ENCODE assay signal across 8 cellular contexts in the genomic region with DNA sequence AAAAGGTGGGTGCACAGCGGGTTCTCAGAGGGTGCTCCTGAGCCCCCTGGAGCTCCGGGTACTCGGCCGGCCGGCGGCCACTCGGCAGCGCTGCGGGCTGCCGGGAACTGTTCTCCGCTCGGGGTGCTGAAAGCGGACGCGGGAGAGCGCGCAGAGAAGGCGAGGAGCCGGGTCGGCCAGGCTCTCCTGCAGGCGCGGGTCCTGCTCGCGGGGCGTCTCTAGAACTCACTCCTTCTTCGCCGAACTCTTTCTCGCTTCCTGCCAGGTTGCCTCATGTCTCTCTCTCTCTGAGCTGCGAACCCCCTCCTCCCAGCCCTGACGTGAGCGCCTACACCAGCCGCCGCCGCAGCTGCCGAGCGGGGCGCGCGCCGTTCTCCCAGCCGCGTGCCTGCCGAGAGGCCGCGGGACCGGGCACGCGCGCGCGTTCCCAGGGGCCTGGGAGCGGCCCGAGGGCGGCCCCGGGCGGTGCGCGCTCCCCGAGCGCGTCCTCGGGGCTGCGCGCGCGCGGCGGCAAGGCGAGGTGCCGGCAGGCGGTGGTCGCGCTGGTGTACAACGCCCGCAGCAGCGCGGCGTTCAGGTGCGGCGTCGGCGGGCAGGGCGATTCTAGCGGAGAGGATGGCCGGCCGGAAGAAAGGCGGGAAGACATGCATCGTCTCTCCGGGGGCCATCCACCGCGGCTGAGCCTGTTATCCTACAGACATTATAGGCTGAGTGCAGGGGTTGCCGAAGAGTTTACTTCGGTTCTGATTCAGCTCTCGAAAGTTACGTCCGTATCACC. TPM values are rescaled to one million over a fixed set of nuclear protein-coding genes. Genes with fewer than 3 reads are reported as not detected.
DNase-seq lines count a peak whose midpoint lies in the region; ATAC-seq and TF ChIP-seq lines count a peak whose summit lies in the region.

A gene with protein sequence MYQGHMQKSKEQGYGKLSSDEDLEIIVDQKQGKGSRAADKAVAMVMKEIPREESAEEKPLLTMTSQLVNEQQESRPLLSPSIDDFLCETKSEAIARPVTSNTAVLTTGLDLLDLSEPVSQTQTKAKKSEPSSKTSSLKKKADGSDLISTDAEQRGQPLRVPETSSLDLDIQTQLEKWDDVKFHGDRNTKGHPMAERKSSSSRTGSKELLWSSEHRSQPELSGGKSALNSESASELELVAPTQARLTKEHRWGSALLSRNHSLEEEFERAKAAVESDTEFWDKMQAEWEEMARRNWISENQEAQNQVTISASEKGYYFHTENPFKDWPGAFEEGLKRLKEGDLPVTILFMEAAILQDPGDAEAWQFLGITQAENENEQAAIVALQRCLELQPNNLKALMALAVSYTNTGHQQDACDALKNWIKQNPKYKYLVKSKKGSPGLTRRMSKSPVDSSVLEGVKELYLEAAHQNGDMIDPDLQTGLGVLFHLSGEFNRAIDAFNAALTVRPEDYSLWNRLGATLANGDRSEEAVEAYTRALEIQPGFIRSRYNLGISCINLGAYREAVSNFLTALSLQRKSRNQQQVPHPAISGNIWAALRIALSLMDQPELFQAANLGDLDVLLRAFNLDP (minus strand): TSS at position 260 of the 778 bp plus-strand sequence. CDS start 338 bp downstream, outside the sequence.

- ATAC-seq in GM19023 (IDR thresholded peaks at IDR 0.05; ENCODE audit: unreplicated experiment) = peak; percentile 89
- ATAC-seq in HG03108 (IDR thresholded peaks at IDR 0.05; ENCODE audit: unreplicated experiment) = peak; percentile 88
- peak; percentile 77 for ATAC-seq in right cardiac atrium

- H3K27me3 ChIP-seq in right cardiac atrium (ENCODE audit: control insufficient read depth, insufficient read depth) (peaks cover 12% of the 10 kb centered on the region), ascending aorta (no peaks in the 10 kb centered on the region)

- peaks cover 7% of the 10 kb centered on the region for H3K4me1 Mint-ChIP-seq in activated naive CD4-positive, alpha-beta T cell treated with anti-CD3 and anti-CD28 coated beads, Interleukin-2, amount 10 ng/mL, durations not matched to agents 7 days and 5 days

- peaks cover 24% of the 10 kb centered on the region for H3K27me3 Mint-ChIP-seq in activated naive CD4-positive, alpha-beta T cell treated with anti-CD3 and anti-CD28 coated beads, Interleukin-2, amount 10 ng/mL, durations not matched to agents 7 days and 5 days

- peaks cover 2% of the 10 kb centered on the region for H3K4me1 ChIP-seq in right cardiac atrium (ENCODE audit: control insufficient read depth, insufficient read depth, low read length)
- H3K4me1 ChIP-seq in ascending aorta = no peaks in the 10 kb centered on the region

- H3K36me3 ChIP-seq in ascending aorta = no peaks in the 10 kb centered on the region

- no peaks in the 10 kb centered on the region for H3K9me3 Mint-ChIP-seq in activated naive CD4-positive, alpha-beta T cell treated with anti-CD3 and anti-CD28 coated beads, Interleukin-2, amount 10 ng/mL, durations not matched to agents 7 days and 5 days

- TF ChIP-seq CTCF in ascending aorta (IDR thresholded peaks at IDR 0.05) = no peak

- CTCF ChIA-PET in activated naive CD4-positive, alpha-beta T cell treated with anti-CD3 and anti-CD28 coated beads, Interleukin-2, amount 10 ng/mL, durations not matched to agents 7 days and 5 days (lab: Charles Lee) = no interaction called here

- peak within 1 kb of the TSS; percentile 25 for H3K4me3 ChIP-seq in right cardiac atrium (ENCODE audit: low read length)
- peak within 1 kb of the TSS in 1 of 2 donors; percentile 30 for H3K4me3 ChIP-seq in ascending aorta

- no peaks in the 10 kb centered on the region for H3K36me3 Mint-ChIP-seq in activated naive CD4-positive, alpha-beta T cell treated with anti-CD3 and anti-CD28 coated beads, Interleukin-2, amount 10 ng/mL, durations not matched to agents 7 days and 5 days

- H3K4me3 Mint-ChIP-seq in activated naive CD4-positive, alpha-beta T cell treated with anti-CD3 and anti-CD28 coated beads, Interleukin-2, amount 10 ng/mL, durations not matched to agents 7 days and 5 days = peak within 1 kb of the TSS; percentile 40

- WGBS in right cardiac atrium = 2% methylated on average over 96 of the region's 96 CpGs

- peak; percentile 85 for DNase-seq in Ammon's horn (ENCODE audit: low spot score)
- peak; percentile 91 for DNase-seq in NCI-H2171 (lab: John Stamatoyannopoulos, UW)
- DNase-seq in activated naive CD4-positive, alpha-beta T cell treated with anti-CD3 and anti-CD28 coated beads, Interleukin-2, amount 10 ng/mL, durations not matched to agents 7 days and 5 days = peak; percentile 49
- peak; percentile 25 to 75 (median 67) for DNase-seq in right cardiac atrium
- DNase-seq in retina = peak; percentile 93
- no peak for DNase-seq in ascending aorta (ENCODE audit: low spot score in 2 of 2)

- H3K27ac ChIP-seq in right cardiac atrium (ENCODE audit: low read length) (no peak within 1 kb of the TSS), ascending aorta (no peak within 1 kb of the TSS)

- intact Hi-C loops in right cardiac atrium (cut with DNase I) (no loop called here), ascending aorta (cut with DNase I) (no loop called here)

- H3K9me3 ChIP-seq in right cardiac atrium (ENCODE audit: control insufficient read depth, low read length) = no peaks in the 10 kb centered on the region
- no peaks in the 10 kb centered on the region for H3K9me3 ChIP-seq in ascending aorta

- peak within 1 kb of the TSS; percentile 47 for H3K27ac Mint-ChIP-seq in activated naive CD4-positive, alpha-beta T cell treated with anti-CD3 and anti-CD28 coated beads, Interleukin-2, amount 10 ng/mL, durations not matched to agents 7 days and 5 days

RNA-seq across cellular contexts. Expression of the gene that starts here (rescaled TPM):
- total RNA-seq in right cardiac atrium (1 to 10 TPM in 1 of 4 donors, under 1 TPM in 3; 0.56 to 1.4 (median 0.63) TPM), ascending aorta (0.11 TPM)
- 0.20 TPM for polyA plus RNA-seq in right cardiac atrium

Comparison
In these comparisons a context has a peak if more than half of its experiments do, and no peak if none do; other contexts are left out.
1. DNase-seq: peak in Ammon's horn (single experiment), NCI-H2171 (single experiment), activated naive CD4-positive, alpha-beta T cell treated with anti-CD3 and anti-CD28 coated beads, Interleukin-2, amount 10 ng/mL, durations not matched to agents 7 days and 5 days (single experiment), right cardiac atrium (3 of 3) and retina (single experiment); none in ascending aorta (0 of 2).
2. Peak in every context shown above with its lines, with median percentiles within 50 percentile points of each other: ATAC-seq.